In the genomic region with DNA sequence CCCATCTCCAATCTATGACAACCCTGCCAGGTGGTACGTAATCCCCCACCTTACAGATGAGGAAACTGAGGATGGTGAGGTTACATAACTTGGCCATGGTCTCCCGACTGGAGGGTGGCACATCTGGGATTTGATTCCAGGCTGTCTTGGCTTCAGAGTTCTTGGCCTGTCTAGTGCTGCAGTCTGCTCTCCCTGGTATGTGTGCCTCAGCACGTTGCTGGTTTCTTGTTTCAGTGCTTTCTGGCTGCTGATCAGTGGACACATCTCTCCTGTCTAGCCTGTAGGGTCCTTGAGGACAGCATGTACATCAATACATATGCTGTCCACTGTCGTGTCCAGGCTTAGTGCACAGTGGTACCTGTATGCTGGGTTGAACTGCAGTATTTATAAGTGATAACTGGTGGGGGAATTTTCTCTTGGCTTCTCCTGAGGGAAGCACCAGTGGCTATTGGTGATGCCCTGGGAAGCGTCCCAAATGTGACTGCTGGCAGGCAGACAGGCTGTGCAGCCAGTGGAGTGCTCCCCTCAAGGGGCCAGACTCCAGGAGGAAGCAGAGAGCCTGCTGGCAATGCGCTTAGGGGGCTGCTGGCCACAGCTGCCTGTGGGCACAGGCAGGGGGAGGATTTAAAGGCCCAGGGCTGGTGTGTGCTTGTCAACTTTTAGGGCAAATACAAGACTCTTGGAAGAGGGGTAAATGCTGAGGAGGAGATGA, we compare ENCODE assay signal across 9 cellular contexts. TPM values are rescaled to one million over a fixed set of nuclear protein-coding genes. Genes with fewer than 3 reads are reported as not detected.
DNase-seq lines count a peak whose midpoint lies in the region; ATAC-seq and TF ChIP-seq lines count a peak whose summit lies in the region.
"Had no signal": no experiment of that assay in that cellular context is flagged by ENCODE, and none has a peak within 500 bp of the region (broad histone marks: within the 10 kb centered on the region; RNA-seq: fewer than 3 reads in every experiment).

No MANE protein-coding gene starts in this region.

- no peak for DNase-seq in activated T-cell treated with anti-CD3 and anti-CD28 coated beads, Interleukin-2, amount 50 U/mL, for 72 hours
- no peak for DNase-seq in activated T-cell treated with anti-CD3 and anti-CD28 coated beads for 4 hours
- DNase-seq in adipocyte (ENCODE audit: low read depth) = peak; percentile 65
- DNase-seq in left lobe of liver (ENCODE audit: low spot score) = peak; percentile 51
- DNase-seq in thoracic aorta (ENCODE audit: low spot score) = no peak
- DNase-seq in Karpas-422 = no peak
- DNase-seq in uterus = no peak

- peak overlapping the region; percentile 13 to 43 for H3K27ac ChIP-seq in thoracic aorta
- no peak overlapping the region for H3K27ac ChIP-seq in Karpas-422 (ENCODE audit: low read length)
- peak overlapping the region in 1 of 2 donors; percentile 18 for H3K27ac ChIP-seq in uterus

- no peaks in the 10 kb centered on the region for H3K9me2 ChIP-seq in Karpas-422 (replicated peaks; ENCODE audit: insufficient read depth, low read length)

- TF ChIP-seq POLR2A in uterus (IDR thresholded peaks at IDR 0.05) = no peak

- peaks cover 19% of the 10 kb centered on the region for H3K4me1 ChIP-seq in adipocyte (ENCODE audit: control insufficient read depth, insufficient read depth, low read length)
- peaks cover 18 to 38% of the 10 kb centered on the region in 2 donors for H3K4me1 ChIP-seq in thoracic aorta (ENCODE audit: control insufficient read depth in 1 of 2, low read depth in 2 of 2)
- H3K4me1 ChIP-seq in Karpas-422 (ENCODE audit: low read length) = no peaks in the 10 kb centered on the region
- H3K4me1 ChIP-seq in uterus = no peaks in the 10 kb centered on the region

- H4K20me1 ChIP-seq in Karpas-422 (ENCODE audit: insufficient read depth, low read depth, low read length) = no peaks in the 10 kb centered on the region

- TF ChIP-seq CTCF in thoracic aorta (IDR thresholded peaks at IDR 0.05) (no peak), uterus (IDR thresholded peaks at IDR 0.05) (no peak)

- peaks cover 39% of the 10 kb centered on the region for H3K4me1 Mint-ChIP-seq in activated T-cell treated with anti-CD3 and anti-CD28 coated beads, Interleukin-2, amount 50 U/mL, for 72 hours (ENCODE audit: low read depth)

- H3K9ac ChIP-seq in adipocyte (ENCODE audit: low read length) = no peak overlapping the region
- no peak overlapping the region for H3K9ac ChIP-seq in Karpas-422 (ENCODE audit: low read length)

- no peaks in the 10 kb centered on the region for H3K27me3 Mint-ChIP-seq in activated T-cell treated with anti-CD3 and anti-CD28 coated beads, Interleukin-2, amount 50 U/mL, for 72 hours (ENCODE audit: low read depth)

- H3K9me3 Mint-ChIP-seq in activated T-cell treated with anti-CD3 and anti-CD28 coated beads, Interleukin-2, amount 50 U/mL, for 72 hours = no peaks in the 10 kb centered on the region

- H2AFZ ChIP-seq in Karpas-422 (ENCODE audit: low read length) = no peak overlapping the region

- H3K27me3 ChIP-seq in adipocyte (replicated peaks; ENCODE audit: control insufficient read depth, insufficient read depth, low read length) (no peaks in the 10 kb centered on the region), thoracic aorta (replicated peaks; ENCODE audit: insufficient read depth) (no peaks in the 10 kb centered on the region), Karpas-422 (ENCODE audit: low read length) (no peaks in the 10 kb centered on the region), uterus (no peaks in the 10 kb centered on the region)

- peak; percentile 28 to 32 for ATAC-seq in activated T-cell treated with anti-CD3 and anti-CD28 coated beads, Interleukin-2, amount 50 U/mL, for 72 hours (replicated peaks in 1 of 2)
- peak; percentile 7 for ATAC-seq in left lobe of liver
- no peak for ATAC-seq in thoracic aorta (ENCODE audit: insufficient number of reproducible peaks, low FRiP score, low read depth)
- ATAC-seq in GM19467 (IDR thresholded peaks at IDR 0.05; ENCODE audit: unreplicated experiment) = no peak

- no peak overlapping the region for H3K4me2 ChIP-seq in Karpas-422 (ENCODE audit: low read depth, low read length, poor library complexity, severe bottlenecking)

- peak overlapping the region; percentile 83 for H3K27ac Mint-ChIP-seq in activated T-cell treated with anti-CD3 and anti-CD28 coated beads, Interleukin-2, amount 50 U/mL, for 72 hours

- H3K4me3 Mint-ChIP-seq in activated T-cell treated with anti-CD3 and anti-CD28 coated beads, Interleukin-2, amount 50 U/mL, for 72 hours = peak overlapping the region; percentile 38 to 45

- intact Hi-C loops in uterus (cut with DNase I; ENCODE audit: low total_unique reads) = no loop called here

- no peak overlapping the region for H3K4me3 ChIP-seq in adipocyte (ENCODE audit: low read length)
- no peak overlapping the region for H3K4me3 ChIP-seq in thoracic aorta
- no peak overlapping the region for H3K4me3 ChIP-seq in Karpas-422 (ENCODE audit: low read length)
- no peak overlapping the region for H3K4me3 ChIP-seq in uterus

- peaks cover 15% of the 10 kb centered on the region; the same call in 1 of the 2 replicates for H3K79me2 ChIP-seq in Karpas-422 (ENCODE audit: low read length)

- H3K36me3 ChIP-seq in adipocyte (ENCODE audit: control insufficient read depth, insufficient read depth, low read length, severe bottlenecking) = peaks cover under 1% of the 10 kb centered on the region
- no peaks in the 10 kb centered on the region for H3K36me3 ChIP-seq in thoracic aorta
- H3K36me3 ChIP-seq in Karpas-422 (ENCODE audit: insufficient read depth, low read length) = no peaks in the 10 kb centered on the region
- H3K36me3 ChIP-seq in uterus = no peaks in the 10 kb centered on the region

- H3K9me3 ChIP-seq in adipocyte (ENCODE audit: control insufficient read depth, low read length) = no peaks in the 10 kb centered on the region
- H3K9me3 ChIP-seq in thoracic aorta = no peaks in the 10 kb centered on the region
- no peaks in the 10 kb centered on the region for H3K9me3 ChIP-seq in Karpas-422 (ENCODE audit: low read length)
- no peaks in the 10 kb centered on the region for H3K9me3 ChIP-seq in uterus

- peaks cover 0 to 2% of the 10 kb centered on the region in 2 donors for H3K36me3 Mint-ChIP-seq in activated T-cell treated with anti-CD3 and anti-CD28 coated beads, Interleukin-2, amount 50 U/mL, for 72 hours (ENCODE audit: insufficient read depth in 2 of 2)

RNA-seq across cellular contexts. Expression of gene CTRL, which starts 14.4 kb away (rescaled TPM):
- 1 to 10 TPM; 4.2 to 5.0 TPM for total RNA-seq in activated T-cell treated with anti-CD3 and anti-CD28 coated beads, Interleukin-2, amount 50 U/mL, for 72 hours
- total RNA-seq in left lobe of liver = 0.73 TPM
- 1 to 10 TPM in 1 of 2 donors, under 1 TPM in 1; 0.54 to 2.5 TPM for total RNA-seq in thoracic aorta
- 1.0 and 1.6 TPM in 2 replicates for total RNA-seq in Karpas-422 (2014; rRNA removed; shearing (Covaris generic); ENCODE audit: low replicate concordance)
- 1 to 10 TPM in 1 of 4 donors, not detected in 3; 1.0 TPM for total RNA-seq in uterus

RNA-seq across cellular contexts. Expression of gene PSMB10, which starts 19.4 kb away (rescaled TPM):
- 100 to 1,000 TPM; 169 to 184 TPM for total RNA-seq in activated T-cell treated with anti-CD3 and anti-CD28 coated beads, Interleukin-2, amount 50 U/mL, for 72 hours
- total RNA-seq in left lobe of liver (21.7 TPM), thoracic aorta (10 to 100 TPM; 19.8 to 52.7 TPM), uterus (10 to 100 TPM in 3 of 4 donors, 1 to 10 TPM in 1; 9.5 to 30.7 (median 15.3) TPM)
- total RNA-seq in Karpas-422 (2014; rRNA removed; shearing (Covaris generic); ENCODE audit: low replicate concordance) = 92.4 and 264 TPM in 2 replicates

RNA-seq across cellular contexts. Expression of gene PSKH1, which starts 24.2 kb away (rescaled TPM):
- 10 to 100 TPM; 16.1 to 16.2 TPM for total RNA-seq in activated T-cell treated with anti-CD3 and anti-CD28 coated beads, Interleukin-2, amount 50 U/mL, for 72 hours
- total RNA-seq in left lobe of liver = 18.2 TPM
- total RNA-seq in thoracic aorta = 10 to 100 TPM; 24.1 to 36.0 TPM
- total RNA-seq in Karpas-422 (2014; rRNA removed; shearing (Covaris generic); ENCODE audit: low replicate concordance) = 7.2 and 14.2 TPM in 2 replicates
- 10 to 100 TPM in 3 of 4 donors, 1 to 10 TPM in 1; 3.1 to 34.3 (median 24.5) TPM for total RNA-seq in uterus

RNA-seq across cellular contexts. Expression of gene LCAT, which starts 26.6 kb away (rescaled TPM):
- 10 to 100 TPM; 12.3 to 20.1 TPM for total RNA-seq in activated T-cell treated with anti-CD3 and anti-CD28 coated beads, Interleukin-2, amount 50 U/mL, for 72 hours
- 172 TPM for total RNA-seq in left lobe of liver
- 10 to 100 TPM; 28.1 to 46.6 TPM for total RNA-seq in thoracic aorta
- 1.1 and 1.3 TPM in 2 replicates for total RNA-seq in Karpas-422 (2014; rRNA removed; shearing (Covaris generic); ENCODE audit: low replicate concordance)
- total RNA-seq in uterus = 10 to 100 TPM; 11.0 to 75.2 (median 12.4) TPM

RNA-seq across cellular contexts. Expression of gene NRN1L, which starts 32.6 kb away (rescaled TPM):
- 1 to 10 TPM in 1 of 2 donors, under 1 TPM in 1; 0.60 to 1.9 TPM for total RNA-seq in activated T-cell treated with anti-CD3 and anti-CD28 coated beads, Interleukin-2, amount 50 U/mL, for 72 hours
- total RNA-seq in left lobe of liver = 0.88 TPM
- not detected for total RNA-seq in thoracic aorta
- total RNA-seq in Karpas-422 (2014; rRNA removed; shearing (Covaris generic); ENCODE audit: low replicate concordance) = 0.56 TPM in 1 of 2 replicates, not detected in the other
- 1 to 10 TPM in 1 of 4 donors, not detected in 3; 2.1 TPM for total RNA-seq in uterus
- total RNA-seq: frontal cortex had no signal

Comparison
In these comparisons a context has a peak if more than half of its experiments do, and no peak if none do; other contexts are left out.
1. ATAC-seq: peak in activated T-cell treated with anti-CD3 and anti-CD28 coated beads, Interleukin-2, amount 50 U/mL, for 72 hours (2 of 2) and left lobe of liver (single experiment); none in thoracic aorta (single experiment) and GM19467 (single experiment).
2. DNase-seq: peak in adipocyte (single experiment) and left lobe of liver (single experiment); none in activated T-cell treated with anti-CD3 and anti-CD28 coated beads, Interleukin-2, amount 50 U/mL, for 72 hours (0 of 2), activated T-cell treated with anti-CD3 and anti-CD28 coated beads for 4 hours (single experiment), thoracic aorta (single experiment), Karpas-422 (single experiment) and uterus (0 of 2).